1 cellular context compared by ENCODE assay signal in genomic region chr10:35056686-35057085, GRCh38.
TF ChIP-seq lines count a peak whose summit lies in the region.

No MANE protein-coding gene starts in this region.

TF ChIP-seq in IMR-90, 13 proteins besides CTCF, POLR2A, EP300 and RAD21:
- no peak for TF ChIP-seq NFE2L2 (IDR thresholded peaks at IDR 0.05; ENCODE audit: low read depth, low read length)
- TF ChIP-seq RCOR1 (IDR thresholded peaks at IDR 0.05; ENCODE audit: insufficient replicate concordance, low read length) = no peak
- no peak for TF ChIP-seq FOS (IDR thresholded peaks at IDR 0.05; ENCODE audit: low read depth, low read length)
- TF ChIP-seq ELK1 (IDR thresholded peaks at IDR 0.05; ENCODE audit: borderline replicate concordance, low read depth, low read length) = no peak
- no peak for TF ChIP-seq CEBPB (IDR thresholded peaks at IDR 0.05; ENCODE audit: low read depth, low read length)
- no peak for TF ChIP-seq BHLHE40 (IDR thresholded peaks at IDR 0.05; ENCODE audit: low read depth, low read length)
- TF ChIP-seq MAFK (IDR thresholded peaks at IDR 0.05; ENCODE audit: low read depth, low read length) = no peak
- no peak for TF ChIP-seq MXI1 (IDR thresholded peaks at IDR 0.05; ENCODE audit: borderline replicate concordance, low read depth, low read length)
- TF ChIP-seq MAZ (IDR thresholded peaks at IDR 0.05; ENCODE audit: borderline replicate concordance, low read depth, low read length) = no peak
- TF ChIP-seq RFX5 (IDR thresholded peaks at IDR 0.05; ENCODE audit: low read depth, low read length) = no peak
- no peak for TF ChIP-seq CHD1 (IDR thresholded peaks at IDR 0.05; ENCODE audit: low read depth, low read length)
- no peak for TF ChIP-seq USF2 (IDR thresholded peaks at IDR 0.05; ENCODE audit: low read depth, low read length)
- TF ChIP-seq SMC3 (IDR thresholded peaks at IDR 0.05; ENCODE audit: low read depth, low read length) = no peak
